Comparison of ENCODE assay signal across 11 cellular contexts in genomic region chr11:9815486-9816136, GRCh38.
DNase-seq lines count a peak whose midpoint lies in the region; ATAC-seq, FAIRE-seq and TF ChIP-seq lines count a peak whose summit lies in the region.
"Had no signal": no experiment of that assay in that cellular context is flagged by ENCODE, and none has a peak within 500 bp of the region (broad histone marks: within the 10 kb centered on the region; RNA-seq: fewer than 3 reads in every experiment).

No MANE protein-coding gene starts in this region.

- peak overlapping the region; percentile 16 for H3K4me2 ChIP-seq in GM23248 (ENCODE audit: unreplicated experiment)

- in situ Hi-C loops in GM23248 (cut with MboI) = no loop called here

- no peaks in the 10 kb centered on the region for H3K9me2 ChIP-seq in GM23248 (ENCODE audit: insufficient read depth)

- no peak for FAIRE-seq in D721Med (lab: Jason Lieb, UNC)
- FAIRE-seq: frontal cortex had no signal

- ATAC-seq in RWPE2 (ENCODE audit: low read depth) = peak; percentile 92
- ATAC-seq in HG03460 (IDR thresholded peaks at IDR 0.05; ENCODE audit: unreplicated experiment) = no peak

- H3K4me3 ChIP-seq in GM23248 = no peak overlapping the region
- H3K4me3 ChIP-seq in RWPE2 (ENCODE audit: severe bottlenecking) = no peak overlapping the region
- H3K4me3 ChIP-seq in fibroblast of the aortic adventitia (ENCODE audit: low read depth, low read length) = no peak overlapping the region
- H3K4me3 ChIP-seq in skeletal muscle cell (ENCODE audit: low read depth, low read length) = no peak overlapping the region
- H3K4me3 ChIP-seq: uterus had no signal

- peaks cover 26% of the 10 kb centered on the region for H3F3A ChIP-seq in GM23248 (ENCODE audit: insufficient read depth)

- WGBS in GM23248 (ENCODE audit: low coverage in 1 of 2, low lambda C conversion rate in 2 of 2, missing lambda C conversion rate in 2 of 2), 2 experiments = 21 to 30% methylated on average over 6 of the region's 6 CpGs

- DNase-seq in GM23248 (peak; percentile 93), RWPE2 (ENCODE audit: low spot score) (no peak), fibroblast of the aortic adventitia (ENCODE audit: low read depth) (peak; percentile 80), skeletal muscle cell (ENCODE audit: low read depth) (peak; percentile 42), D721Med (ENCODE audit: insufficient read length, low spot score) (no peak), NCI-H2081 (lab: John Stamatoyannopoulos, UW) (no peak)
- DNase-seq in activated CD4-positive, alpha-beta T cell treated with anti-CD3 and anti-CD28 coated beads for 48 hours = no peak
- DNase-seq: activated T-cell treated with anti-CD3 and anti-CD28 coated beads for 4 hours, uterus had no signal

- H3K27me3 ChIP-seq in GM23248 (replicated peaks; ENCODE audit: insufficient read depth) (no peaks in the 10 kb centered on the region), RWPE2 (ENCODE audit: insufficient read depth, poor library complexity, severe bottlenecking) (no peaks in the 10 kb centered on the region)
- H3K27me3 ChIP-seq: uterus had no signal

- H3K9me3 ChIP-seq in GM23248 (ENCODE audit: low read depth) (no peaks in the 10 kb centered on the region), RWPE2 (ENCODE audit: severe bottlenecking) (no peaks in the 10 kb centered on the region)
- H3K9me3 ChIP-seq: uterus had no signal

- peak overlapping the region; percentile 54 for H3K9ac ChIP-seq in GM23248

- no peak overlapping the region for H2AFZ ChIP-seq in GM23248

- peak overlapping the region; percentile 82 for H3K27ac ChIP-seq in GM23248
- H3K27ac ChIP-seq in RWPE2 (ENCODE audit: poor library complexity, severe bottlenecking) = peak overlapping the region; percentile 18
- H3K27ac ChIP-seq: uterus had no signal

- no peaks in the 10 kb centered on the region for H4K20me1 ChIP-seq in GM23248 (ENCODE audit: insufficient read depth)

- H3K4me1 ChIP-seq in GM23248 (ENCODE audit: insufficient read depth) (peaks cover 30% of the 10 kb centered on the region), RWPE2 (ENCODE audit: insufficient read depth, poor library complexity, severe bottlenecking) (peaks cover 11% of the 10 kb centered on the region)
- H3K4me1 ChIP-seq: uterus had no signal

- no peaks in the 10 kb centered on the region for H3K79me2 ChIP-seq in GM23248 (ENCODE audit: insufficient read depth)

- no peak for TF ChIP-seq CTCF in RWPE2 (IDR thresholded peaks at IDR 0.05; ENCODE audit: poor library complexity, severe bottlenecking)
- no peak for TF ChIP-seq CTCF in fibroblast of the aortic adventitia (IDR thresholded peaks at IDR 0.05; ENCODE audit: insufficient read depth, low read length)
- TF ChIP-seq CTCF in D721Med (IDR thresholded peaks at IDR 0.05; ENCODE audit: insufficient read depth, missing control alignments) = no peak

- H3K36me3 ChIP-seq in GM23248 (ENCODE audit: low read depth) = peaks cover 14% of the 10 kb centered on the region
- peaks cover 9% of the 10 kb centered on the region for H3K36me3 ChIP-seq in RWPE2 (ENCODE audit: low read depth)
- H3K36me3 ChIP-seq: uterus had no signal

Comparison
In these comparisons a context has a peak if more than half of its experiments do, and no peak if none do; other contexts are left out.
1. DNase-seq: peak in GM23248 (single experiment), fibroblast of the aortic adventitia (single experiment) and skeletal muscle cell (single experiment); none in RWPE2 (single experiment), activated CD4-positive, alpha-beta T cell treated with anti-CD3 and anti-CD28 coated beads for 48 hours (single experiment), D721Med (single experiment) and NCI-H2081 (0 of 2).